ENCODE assay signal across 14 cellular contexts in the genomic region with DNA sequence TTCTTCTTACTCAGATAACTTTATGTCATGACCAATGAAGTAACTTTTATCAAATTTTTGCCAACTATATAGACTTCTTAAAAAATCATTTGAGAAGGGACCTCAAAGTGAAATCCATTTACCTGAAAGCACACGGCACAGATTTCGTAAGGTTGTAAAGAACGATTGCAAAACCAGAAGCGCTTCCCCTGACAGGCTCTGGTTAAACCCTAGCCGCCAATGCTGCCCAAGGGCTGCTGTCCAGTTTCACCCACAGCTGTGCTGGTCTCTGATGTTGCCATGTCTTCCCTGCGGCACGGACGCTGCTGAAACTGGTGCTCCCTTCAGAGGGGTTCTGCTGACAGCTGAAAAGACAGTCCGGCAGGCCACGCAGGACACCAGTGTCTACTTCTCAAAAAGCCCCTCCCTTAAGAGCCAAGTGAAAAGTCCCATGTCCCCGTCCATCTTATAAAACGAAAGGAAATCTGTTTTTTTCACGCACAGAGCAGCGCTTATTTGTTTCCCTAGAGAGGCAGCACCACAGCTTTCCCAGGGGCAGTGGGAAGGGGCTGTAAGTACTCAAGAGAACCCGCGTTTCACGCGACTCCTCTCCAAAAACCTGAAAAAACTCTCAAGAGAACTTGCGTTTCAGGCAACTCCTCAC. TPM values are rescaled to one million over a fixed set of nuclear protein-coding genes. Genes with fewer than 3 reads are reported as not detected.
DNase-seq lines count a peak whose midpoint lies in the region; ATAC-seq, FAIRE-seq and TF ChIP-seq lines count a peak whose summit lies in the region.
"Had no signal": no experiment of that assay in that cellular context is flagged by ENCODE, and none has a peak within 500 bp of the region (broad histone marks: within the 10 kb centered on the region; RNA-seq: fewer than 3 reads in every experiment).

No MANE protein-coding gene starts in this region.

- no peak for FAIRE-seq in small intestine (lab: Jason Lieb, UNC)
- FAIRE-seq: GM12878 had no signal

- H3K27me3 ChIP-seq in ascending aorta (no peaks in the 10 kb centered on the region), heart right ventricle (no peaks in the 10 kb centered on the region), trophoblast cell (ENCODE audit: insufficient read depth, low read length) (no peaks in the 10 kb centered on the region), SJCRH30 (no peaks in the 10 kb centered on the region), small intestine (ENCODE audit: control insufficient read depth in 2 of 2, insufficient read depth in 2 of 2, low read length in 2 of 2) (no peaks in the 10 kb centered on the region)
- H3K27me3 ChIP-seq: BE2C had no signal

- H3K9me3 Mint-ChIP-seq in activated CD4-positive, alpha-beta T cell treated with anti-CD3 and anti-CD28 coated beads for 36 hours (ENCODE audit: low read depth) = no peaks in the 10 kb centered on the region

- no peaks in the 10 kb centered on the region for H3K36me3 Mint-ChIP-seq in activated CD4-positive, alpha-beta T cell treated with anti-CD3 and anti-CD28 coated beads for 36 hours (ENCODE audit: low read depth)

- H3K27ac ChIP-seq in ascending aorta = peak overlapping the region; percentile 59 to 76
- peak overlapping the region; percentile 50 to 91 (median 77) for H3K27ac ChIP-seq in heart right ventricle
- peak overlapping the region; percentile 94 for H3K27ac ChIP-seq in trophoblast cell (ENCODE audit: low read depth, low read length)
- no peak overlapping the region for H3K27ac ChIP-seq in SJCRH30
- peak overlapping the region in 1 of 2 donors; percentile 66 for H3K27ac ChIP-seq in small intestine (ENCODE audit: low read depth in 1 of 2, low read length in 1 of 2)

- no peak overlapping the region for H4K12ac ChIP-seq in trophoblast cell (ENCODE audit: low read depth, low read length)

- H3K27ac Mint-ChIP-seq in activated CD4-positive, alpha-beta T cell treated with anti-CD3 and anti-CD28 coated beads for 36 hours = no peak overlapping the region

- H2AK5ac ChIP-seq in trophoblast cell (ENCODE audit: low read length) = no peak overlapping the region

- intact Hi-C loops in ascending aorta (cut with DNase I) (loop anchor here (5.0 kb wide), 1 partner anchor 54 kb away; no protein-coding TSS in a partner anchor), heart right ventricle (cut with DNase I) (loop anchor here in 1 of 10 donors (5.0 kb wide), 1 partner anchor 49 kb away; no protein-coding TSS in a partner anchor)
- intact Hi-C loops in activated CD4-positive, alpha-beta T cell treated with anti-CD3 and anti-CD28 coated beads for 36 hours (cut with DNase I, micrococcal nuclease) = no loop called here

- H3K36me3 ChIP-seq in ascending aorta (no peaks in the 10 kb centered on the region), heart right ventricle (no peaks in the 10 kb centered on the region), trophoblast cell (ENCODE audit: control insufficient read depth in 1 of 2, insufficient read depth in 2 of 2, low read length in 2 of 2) (peaks cover 10 to 11% of the 10 kb centered on the region in 2 experiments), SJCRH30 (no peaks in the 10 kb centered on the region), small intestine (ENCODE audit: control insufficient read depth in 2 of 2, insufficient read depth in 2 of 2, low read length in 2 of 2) (no peaks in the 10 kb centered on the region)
- H3K36me3 ChIP-seq: BE2C had no signal

- H3K4me2 ChIP-seq in trophoblast cell (ENCODE audit: low read length) = peak overlapping the region; percentile 1
- H3K4me2 ChIP-seq: smooth muscle cell had no signal

- H3K9ac ChIP-seq in trophoblast cell (ENCODE audit: low read length) = no peak overlapping the region

- TF ChIP-seq CTCF in ascending aorta (IDR thresholded peaks at IDR 0.05) (no peak), heart right ventricle (IDR thresholded peaks at IDR 0.05) (no peak)

- peak overlapping the region; percentile 9 for H3K4ac ChIP-seq in trophoblast cell (ENCODE audit: low read depth, low read length)

- H3K27me3 Mint-ChIP-seq in activated CD4-positive, alpha-beta T cell treated with anti-CD3 and anti-CD28 coated beads for 36 hours = no peaks in the 10 kb centered on the region

- 44 to 56% methylated on average over 19 of the region's 19 CpGs for WGBS in heart right ventricle, 2 donors
- WGBS in trophoblast cell (ENCODE audit: extremely low coverage, insufficient coverage, insufficient read length) = no CpG with 5 or more reads among the region's 19 CpGs
- WGBS in small intestine, 3 donors = 70 to 91% (median 86%) methylated on average over 19 of the region's 19 CpGs

- peak overlapping the region; percentile 90 for H2BK5ac ChIP-seq in trophoblast cell (ENCODE audit: low read depth, low read length, poor library complexity)

- ATAC-seq in heart right ventricle (peak; percentile 27 to 54 (median 44)), GM19035 (IDR thresholded peaks at IDR 0.05; ENCODE audit: unreplicated experiment) (no peak)
- no peak for ATAC-seq in activated CD4-positive, alpha-beta T cell treated with anti-CD3 and anti-CD28 coated beads for 36 hours
- ATAC-seq: GM12878 had no signal

- peak overlapping the region; percentile 13 for H3K18ac ChIP-seq in trophoblast cell (ENCODE audit: low read length)

- no peak overlapping the region for H3K4me3 Mint-ChIP-seq in activated CD4-positive, alpha-beta T cell treated with anti-CD3 and anti-CD28 coated beads for 36 hours

- CTCF ChIA-PET in activated CD4-positive, alpha-beta T cell treated with anti-CD3 and anti-CD28 coated beads for 36 hours (lab: Charles Lee) = no interaction called here

- peaks cover 3 to 12% of the 10 kb centered on the region in 2 donors for H3K4me1 ChIP-seq in ascending aorta
- H3K4me1 ChIP-seq in heart right ventricle = peaks cover 9 to 73% (median 58%) of the 10 kb centered on the region in 9 donors
- peaks cover 47 to 48% of the 10 kb centered on the region in 2 experiments for H3K4me1 ChIP-seq in trophoblast cell (ENCODE audit: control insufficient read depth in 1 of 2, insufficient read depth in 2 of 2, low read length in 2 of 2)
- H3K4me1 ChIP-seq in SJCRH30 = no peaks in the 10 kb centered on the region
- peaks cover 0 to 3% of the 10 kb centered on the region in 2 donors for H3K4me1 ChIP-seq in small intestine (ENCODE audit: control insufficient read depth in 2 of 2, insufficient read depth in 1 of 2, low read depth in 1 of 2, low read length in 1 of 2)
- H3K4me1 ChIP-seq: BE2C had no signal

- peak overlapping the region; percentile 74 for H4K91ac ChIP-seq in trophoblast cell (ENCODE audit: low read depth, low read length)

- H3K79me1 ChIP-seq in trophoblast cell (ENCODE audit: low read length) = peaks cover 26% of the 10 kb centered on the region

- POLR2A ChIA-PET in activated CD4-positive, alpha-beta T cell treated with anti-CD3 and anti-CD28 coated beads for 36 hours (lab: Charles Lee) = no interaction called here

- H3K23ac ChIP-seq in trophoblast cell (ENCODE audit: low read length) = no peak overlapping the region

- no peak overlapping the region for H2BK12ac ChIP-seq in trophoblast cell (ENCODE audit: low read length)

- peak overlapping the region; percentile 72 for H2BK120ac ChIP-seq in trophoblast cell (ENCODE audit: insufficient read depth, low read length, poor library complexity)

- H3K79me2 ChIP-seq in trophoblast cell (ENCODE audit: control insufficient read depth, insufficient read depth, low read length, poor library complexity) = peaks cover 33% of the 10 kb centered on the region

- DNase-seq in EH (ENCODE audit: low read depth) (peak; percentile 18), ascending aorta (ENCODE audit: low spot score in 2 of 2) (no peak), heart right ventricle (peak in 1 of 2 donors; percentile 42), trophoblast cell (peak; percentile 84 to 90), SJCRH30 (no peak), small intestine (no peak)
- DNase-seq in activated CD4-positive, alpha-beta T cell treated with anti-CD3 and anti-CD28 coated beads for 36 hours = no peak
- DNase-seq: activated CD4-positive, alpha-beta T cell treated with anti-CD3 and anti-CD28 coated beads, Interleukin-2, amount 50 U/mL, for 48 hours; BE2C; OCI-M1; stimulated activated naive CD4-positive, alpha-beta T cell treated with Interleukin-2 at 50 U/mL for 16 hours had no signal

- H3K9me3 ChIP-seq in ascending aorta (no peaks in the 10 kb centered on the region), heart right ventricle (no peaks in the 10 kb centered on the region), trophoblast cell (ENCODE audit: insufficient read depth, low read depth, low read length) (no peaks in the 10 kb centered on the region), SJCRH30 (replicated peaks) (no peaks in the 10 kb centered on the region), small intestine (ENCODE audit: control insufficient read depth, low read depth) (no peaks in the 10 kb centered on the region)
- H3K9me3 ChIP-seq: BE2C had no signal

- H4K8ac ChIP-seq in trophoblast cell (ENCODE audit: low read depth, low read length) = peak overlapping the region; percentile 67

- peaks cover 14% of the 10 kb centered on the region for H3K4me1 Mint-ChIP-seq in activated CD4-positive, alpha-beta T cell treated with anti-CD3 and anti-CD28 coated beads for 36 hours

- H2AFZ ChIP-seq in trophoblast cell (ENCODE audit: insufficient read depth, low read length, poor library complexity) = no peak overlapping the region

- H3K14ac ChIP-seq in trophoblast cell (ENCODE audit: low read length) = peak overlapping the region; percentile 11

- H3K4me3 ChIP-seq in ascending aorta (peak overlapping the region; percentile 22 to 57), heart right ventricle (peak overlapping the region in 8 of 10 donors; percentile 7 to 41 (median 29)), trophoblast cell (ENCODE audit: low read depth, low read length) (no peak overlapping the region), SJCRH30 (no peak overlapping the region), small intestine (ENCODE audit: low read depth in 1 of 2, low read length in 2 of 2) (no peak overlapping the region)
- H3K4me3 ChIP-seq: GM12878, smooth muscle cell had no signal

RNA-seq across cellular contexts. Expression of a gene that starts 32.5 kb away (rescaled TPM):
- total RNA-seq in ascending aorta (61.0 TPM), heart right ventricle (10 to 100 TPM; 25.0 to 46.4 (median 34.5) TPM)
- polyA plus RNA-seq in heart right ventricle (10 to 100 TPM in 1 of 2 donors, 1 to 10 TPM in 1; 6.4 to 19.4 TPM), small intestine (10 to 100 TPM in 1 of 3 donors, 1 to 10 TPM in 2; 3.4 to 19.2 (median 9.7) TPM)
- polyA plus RNA-seq in trophoblast cell (2013) = 166 and 173 TPM in 2 replicates
- 18.1 and 19.3 TPM in 2 replicates for total RNA-seq in SJCRH30 (2014; rRNA removed; shearing (Covaris generic))
- total RNA-seq in activated CD4-positive, alpha-beta T cell treated with anti-CD3 and anti-CD28 coated beads for 36 hours = 10 to 100 TPM; 19.5 to 22.6 TPM

Comparison
In these comparisons a context has a peak if more than half of its experiments do, and no peak if none do; other contexts are left out.
1. DNase-seq: peak in EH (single experiment) and trophoblast cell (2 of 2); none in ascending aorta (0 of 2), SJCRH30 (0 of 2), activated CD4-positive, alpha-beta T cell treated with anti-CD3 and anti-CD28 coated beads for 36 hours (single experiment) and small intestine (single experiment).
2. H3K4me3 ChIP-seq: peak in ascending aorta (2 of 2) and heart right ventricle (8 of 10); none in trophoblast cell (single experiment), SJCRH30 (single experiment) and small intestine (0 of 2).
3. ATAC-seq: peak in heart right ventricle (8 of 8); none in GM19035 (single experiment) and activated CD4-positive, alpha-beta T cell treated with anti-CD3 and anti-CD28 coated beads for 36 hours (single experiment).